1 cellular context compared by ENCODE assay signal in the genomic region with DNA sequence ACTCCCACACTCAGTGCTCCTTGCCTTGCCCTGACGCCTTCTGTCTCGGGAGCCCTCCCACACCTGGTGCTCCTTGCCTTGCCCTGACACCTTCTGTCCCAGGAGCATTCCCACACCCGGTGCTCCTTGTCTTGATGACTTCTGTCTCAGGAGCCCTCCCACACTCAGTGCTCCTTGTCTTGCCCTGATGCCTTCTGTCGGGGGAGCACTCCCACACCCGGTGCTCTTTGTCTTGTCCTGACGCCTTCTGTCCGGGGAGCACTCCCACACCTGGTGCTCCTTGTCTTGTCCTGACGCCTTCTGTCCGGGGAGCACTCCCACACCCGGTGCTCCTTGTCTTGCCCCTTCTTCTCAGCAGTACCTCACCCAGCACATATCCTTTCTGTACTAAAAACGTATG.
TF ChIP-seq lines count a peak whose summit lies in the region.

No MANE protein-coding gene starts in this region.

TF ChIP-seq in K562, 482 proteins besides CTCF, POLR2A, EP300 and RAD21:
- no peak for TF ChIP-seq RBM14 (IDR thresholded peaks at IDR 0.05; ENCODE audit: borderline replicate concordance, insufficient read depth, low read depth, low read length)
- TF ChIP-seq FOXA1 (IDR thresholded peaks at IDR 0.05; ENCODE audit: borderline replicate concordance), result no peak
- peak; percentile 73 for TF ChIP-seq ZNF263 (CRISPR knock-in tag; IDR thresholded peaks at IDR 0.05; ENCODE audit: borderline replicate concordance)
- TF ChIP-seq ZNF436 (CRISPR knock-in tag; IDR thresholded peaks at IDR 0.05), result no peak
- TF ChIP-seq RHOXF2B (CRISPR knock-in tag; conservative IDR thresholded peaks at IDR 0.05), result no peak
